ENCODE assay signal across 30 cellular contexts in the genomic region with DNA sequence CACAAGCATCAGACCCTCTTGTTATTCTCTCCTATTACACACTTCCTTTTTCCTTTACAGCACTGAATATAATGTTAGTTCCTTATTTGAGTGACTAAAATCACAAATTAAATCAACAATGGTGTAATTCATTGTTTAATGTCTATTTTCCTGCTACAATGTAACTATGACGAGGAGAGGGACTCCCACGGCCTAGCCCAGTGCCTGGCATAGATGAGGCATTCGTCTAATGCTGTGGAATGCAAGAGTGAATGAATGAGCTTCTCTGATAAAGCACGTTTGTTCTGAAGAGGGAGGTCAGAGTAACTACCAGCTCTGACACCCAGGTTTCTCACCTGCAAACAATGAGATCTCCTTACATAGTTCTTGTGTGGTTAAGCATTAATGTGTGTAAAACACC.
"Had no signal": no experiment of that assay in that cellular context is flagged by ENCODE, and none has a peak within 500 bp of the region (broad histone marks: within the 10 kb centered on the region; RNA-seq: fewer than 3 reads in every experiment).

No MANE protein-coding gene starts in this region.

- H3K36me3 Mint-ChIP-seq: mesothelial cell of epicardium; naive B cell; stimulated activated effector memory CD8-positive, alpha-beta T cell treated with anti-CD3 and anti-CD28 coated beads, Interleukin-12 subunit alpha, Interleukin-12 subunit beta, amount 100 ng/mL, for 72 hours had no signal

- H3K4me1 ChIP-seq: breast epithelium, esophagus squamous epithelium, gastrocnemius medialis, prostate gland, sigmoid colon, thyroid gland, upper lobe of left lung had no signal

- H3K4me1 Mint-ChIP-seq: activated CD4-positive, alpha-beta T cell treated with anti-CD3 and anti-CD28 coated beads for 36 hours; mesothelial cell of epicardium; naive B cell; nephron progenitor cell; stimulated activated effector memory CD8-positive, alpha-beta T cell treated with anti-CD3 and anti-CD28 coated beads, Interleukin-12 subunit alpha, Interleukin-12 subunit beta, amount 100 ng/mL, for 72 hours; stimulated activated naive CD8-positive, alpha-beta T cell treated with anti-CD3 and anti-CD28 coated beads, Interleukin-15, amount 100 ng/mL, for 72 hours had no signal

- H3K27ac ChIP-seq: breast epithelium, epithelial cell of prostate, esophagus squamous epithelium, gastrocnemius medialis, ovary, prostate gland, sigmoid colon, thyroid gland, upper lobe of left lung had no signal

- H3K27me3 Mint-ChIP-seq: activated CD4-positive, alpha-beta T cell treated with anti-CD3 and anti-CD28 coated beads for 36 hours; dendritic cell treated with granulocyte-macrophage colony-stimulating factor and Interleukin-4, amounts not matched to agents 40 ng/mL and 50 ng/mL, for 4 days; stimulated activated naive CD8-positive, alpha-beta T cell treated with anti-CD3 and anti-CD28 coated beads, Interleukin-15, amount 100 ng/mL, for 72 hours had no signal

- H3K27ac Mint-ChIP-seq: activated CD4-positive, alpha-beta T cell treated with anti-CD3 and anti-CD28 coated beads for 36 hours; activated T-helper 1 cell treated with anti-CD3 and anti-CD28 coated beads, Interleukin-12 subunit alpha, Interleukin-12 subunit beta, Interleukin-2, Interleukin-4 antibody, amounts not matched to agents 30 ng/mL and 10 ng/mL and 1 ng/mL, durations not matched to agents 14 hours and 24 hours and 36 hours; dendritic cell treated with granulocyte-macrophage colony-stimulating factor and Interleukin-4, amounts not matched to agents 40 ng/mL and 50 ng/mL, for 4 days; mesothelial cell of epicardium; naive B cell; nephron progenitor cell; stimulated activated effector memory CD8-positive, alpha-beta T cell treated with anti-CD3 and anti-CD28 coated beads, Interleukin-12 subunit alpha, Interleukin-12 subunit beta, amount 100 ng/mL, for 72 hours; stimulated activated naive CD8-positive, alpha-beta T cell treated with anti-CD3 and anti-CD28 coated beads, Interleukin-15, amount 100 ng/mL, for 72 hours; T-helper 2 cell treated with Interferon-gamma antibody and Interleukin-4, amounts not matched to agents 5 μg/mL and 100 μg/mL, for 36 hours had no signal

- H3K9me3 ChIP-seq: breast epithelium, esophagus squamous epithelium, gastrocnemius medialis, ovary, prostate gland, sigmoid colon, thyroid gland, upper lobe of left lung had no signal

- H3K27me3 ChIP-seq: breast epithelium, esophagus squamous epithelium, gastrocnemius medialis, ovary, sigmoid colon, thyroid gland, upper lobe of left lung had no signal

- ATAC-seq: activated CD4-positive, alpha-beta T cell treated with anti-CD3 and anti-CD28 coated beads for 36 hours; gastrocnemius medialis; left cardiac atrium; left ventricle myocardium superior; stimulated activated effector memory CD8-positive, alpha-beta T cell treated with anti-CD3 and anti-CD28 coated beads, Interleukin-12 subunit alpha, Interleukin-12 subunit beta, amount 100 ng/mL, for 72 hours; stimulated activated naive CD8-positive, alpha-beta T cell treated with anti-CD3 and anti-CD28 coated beads, Interleukin-15, amount 100 ng/mL, for 72 hours had no signal

- H3K36me3 ChIP-seq: breast epithelium, esophagus squamous epithelium, gastrocnemius medialis, ovary, prostate gland, sigmoid colon, thyroid gland, upper lobe of left lung had no signal

- H3K4me3 Mint-ChIP-seq: activated CD4-positive, alpha-beta T cell treated with anti-CD3 and anti-CD28 coated beads for 36 hours; activated T-helper 1 cell treated with anti-CD3 and anti-CD28 coated beads, Interleukin-12 subunit alpha, Interleukin-12 subunit beta, Interleukin-2, Interleukin-4 antibody, amounts not matched to agents 30 ng/mL and 10 ng/mL and 1 ng/mL, durations not matched to agents 14 hours and 24 hours and 36 hours; dendritic cell treated with granulocyte-macrophage colony-stimulating factor and Interleukin-4, amounts not matched to agents 40 ng/mL and 50 ng/mL, for 4 days; mesothelial cell of epicardium; naive B cell; nephron progenitor cell; stimulated activated effector memory CD8-positive, alpha-beta T cell treated with anti-CD3 and anti-CD28 coated beads, Interleukin-12 subunit alpha, Interleukin-12 subunit beta, amount 100 ng/mL, for 72 hours; stimulated activated naive CD8-positive, alpha-beta T cell treated with anti-CD3 and anti-CD28 coated beads, Interleukin-15, amount 100 ng/mL, for 72 hours; T-helper 2 cell treated with Interferon-gamma antibody and Interleukin-4, amounts not matched to agents 5 μg/mL and 100 μg/mL, for 36 hours had no signal

- H3K4me3 ChIP-seq: breast epithelium, esophagus squamous epithelium, gastrocnemius medialis, ovary, prostate gland, sigmoid colon, thyroid gland, upper lobe of left lung had no signal

- H3K9me3 Mint-ChIP-seq: activated T-helper 1 cell treated with anti-CD3 and anti-CD28 coated beads, Interleukin-12 subunit alpha, Interleukin-12 subunit beta, Interleukin-2, Interleukin-4 antibody, amounts not matched to agents 30 ng/mL and 10 ng/mL and 1 ng/mL, durations not matched to agents 14 hours and 24 hours and 36 hours; dendritic cell treated with granulocyte-macrophage colony-stimulating factor and Interleukin-4, amounts not matched to agents 40 ng/mL and 50 ng/mL, for 4 days; mesothelial cell of epicardium; naive B cell; nephron progenitor cell; stimulated activated effector memory CD8-positive, alpha-beta T cell treated with anti-CD3 and anti-CD28 coated beads, Interleukin-12 subunit alpha, Interleukin-12 subunit beta, amount 100 ng/mL, for 72 hours; stimulated activated naive CD8-positive, alpha-beta T cell treated with anti-CD3 and anti-CD28 coated beads, Interleukin-15, amount 100 ng/mL, for 72 hours; T-helper 2 cell treated with Interferon-gamma antibody and Interleukin-4, amounts not matched to agents 5 μg/mL and 100 μg/mL, for 36 hours had no signal

- DNase-seq: activated CD4-positive, alpha-beta T cell treated with anti-CD3 and anti-CD28 coated beads for 36 hours; activated CD4-positive, CD25-positive, alpha-beta regulatory T cell; activated effector memory CD4-positive, alpha-beta T cell treated with anti-CD3 and anti-CD28 coated beads, Interleukin-2, amount 50 U/mL, for 16 hours; activated naive CD4-positive, alpha-beta T cell treated with anti-CD3 and anti-CD28 coated beads, Interleukin-2, amount 50 U/mL, for 16 hours; amniotic stem cell; central memory CD4-positive, alpha-beta T cell; esophagus squamous epithelium; gastrocnemius medialis; glutamatergic neuron; left cardiac atrium; left ventricle myocardium superior; naive B cell; nephron progenitor cell; ovary; sigmoid colon; small intestine; stimulated activated CD4-positive, alpha-beta T cell treated with anti-CD3 and anti-CD28 coated beads, Interleukin-4, amount 100 ng/mL, for 24 hours; stimulated activated naive CD8-positive, alpha-beta T cell treated with anti-CD3 and anti-CD28 coated beads, Interleukin-15, amount 100 ng/mL, for 72 hours; substantia nigra; T-helper 1 cell; thyroid gland; upper lobe of left lung had no signal
